ENCODE assay signal across 1 cellular context in genomic region chr6:24666616-24667377, GRCh38.
TF ChIP-seq lines count a peak whose summit lies in the region.

Gene ACOT13, plus strand, starts transcription at chr6:24667077. Its CDS starts 187 bp downstream, at chr6:24667264.
Gene TDP2, minus strand, starts transcription at chr6:24666899. Its CDS starts 37 bp downstream, at chr6:24666862.

TF ChIP-seq in HepG2, 621 proteins besides CTCF, POLR2A, EP300 and RAD21 (continued from another document and continues in another):
- TF ChIP-seq USF2 (IDR thresholded peaks at IDR 0.05; ENCODE audit: low read depth, low read length) (no peak), USF2 (CRISPR knock-in tag; IDR thresholded peaks at IDR 0.05; ENCODE audit: borderline replicate concordance) (no peak; the same call in 1 of the 2 replicates), TAF15 (IDR thresholded peaks at IDR 0.05; ENCODE audit: low read depth, low read length, poor library complexity, severe bottlenecking) (peak; percentile 92), ZNF83 (CRISPR knock-in tag; IDR thresholded peaks at IDR 0.05; ENCODE audit: borderline replicate concordance) (no peak), ZNF563 (CRISPR knock-in tag; IDR thresholded peaks at IDR 0.05) (peak; percentile 98), ATM (IDR thresholded peaks at IDR 0.05; ENCODE audit: borderline replicate concordance) (no peak), NR2F2 (IDR thresholded peaks at IDR 0.05; ENCODE audit: borderline replicate concordance, low read depth) (0 out of 2 replicates have a peak, but pooled peaks have one; percentile 10), ZNF772 (CRISPR knock-in tag; IDR thresholded peaks at IDR 0.05) (peak; percentile 85), ATRX (CRISPR knock-in tag; IDR thresholded peaks at IDR 0.05; ENCODE audit: borderline replicate concordance) (no peak), CREB3 (CRISPR knock-in tag; IDR thresholded peaks at IDR 0.05) (peak; percentile 62; the same call in 1 of the 2 replicates), AHR (CRISPR knock-in tag; IDR thresholded peaks at IDR 0.05) (peak; percentile 69; the same call in 1 of the 2 replicates), ZFP90 (CRISPR knock-in tag; IDR thresholded peaks at IDR 0.05; ENCODE audit: borderline replicate concordance) (no peak), ELK4 (CRISPR knock-in tag; IDR thresholded peaks at IDR 0.05; ENCODE audit: borderline replicate concordance) (no peak), ZBTB34 (CRISPR knock-in tag; IDR thresholded peaks at IDR 0.05) (peak; percentile 42; the same call in 1 of the 2 replicates), THAP9 (CRISPR knock-in tag; IDR thresholded peaks at IDR 0.05; ENCODE audit: borderline replicate concordance) (peak; percentile 98), THAP11 (CRISPR knock-in tag; IDR thresholded peaks at IDR 0.05) (peak; percentile 95), ZNF354B (CRISPR knock-in tag; IDR thresholded peaks at IDR 0.05) (no peak; the same call in 1 of the 2 replicates), U2AF1 (optimal IDR thresholded peaks at IDR 0.05; ENCODE audit: low read depth, low read length) (peak; percentile 53), ZNF343 (CRISPR knock-in tag; IDR thresholded peaks at IDR 0.05) (peak; percentile 91), KDM1A (CRISPR knock-in tag; IDR thresholded peaks at IDR 0.05) (no peak; the same call in 1 of the 2 replicates), ZNF850 (CRISPR knock-in tag; conservative IDR thresholded peaks at IDR 0.05) (peak; percentile 75), ZNF24 (IDR thresholded peaks at IDR 0.05) (no peak), ARID4A (CRISPR knock-in tag; IDR thresholded peaks at IDR 0.05; ENCODE audit: borderline replicate concordance) (peak; percentile 89; the same call in 1 of the 2 replicates), ZHX1 (CRISPR knock-in tag; IDR thresholded peaks at IDR 0.05; ENCODE audit: low read depth) (peak; percentile 69; the same call in 1 of the 2 replicates), ZNF816 (CRISPR knock-in tag; IDR thresholded peaks at IDR 0.05; ENCODE audit: borderline replicate concordance) (peak; percentile 97), CBX1 (IDR thresholded peaks at IDR 0.05; ENCODE audit: low read depth) (peak; percentile 83), ZNF761 (CRISPR knock-in tag; conservative IDR thresholded peaks at IDR 0.05) (no peak; the same call in 1 of the 2 replicates), KMT2B (CRISPR knock-in tag; IDR thresholded peaks at IDR 0.05) (peak; percentile 98), NFE2 (CRISPR knock-in tag; IDR thresholded peaks at IDR 0.05) (peak; percentile 9), DZIP1 (CRISPR knock-in tag; IDR thresholded peaks at IDR 0.05) (no peak), TRIM24 (CRISPR knock-in tag; IDR thresholded peaks at IDR 0.05) (peak; percentile 61; the same call in 1 of the 2 replicates), HHEX (CRISPR knock-in tag; IDR thresholded peaks at IDR 0.05) (peak; percentile 53), CEBPG (CRISPR knock-in tag; IDR thresholded peaks at IDR 0.05) (peak; percentile 94), FOXA3 (CRISPR knock-in tag; IDR thresholded peaks at IDR 0.05) (peak; percentile 61; the same call in 1 of the 2 replicates), CSRNP1 (CRISPR knock-in tag; IDR thresholded peaks at IDR 0.05) (peak; percentile 81), ERF (CRISPR knock-in tag; IDR thresholded peaks at IDR 0.05) (peak; percentile 98), ASH2L (IDR thresholded peaks at IDR 0.05; ENCODE audit: insufficient read length, low read depth, low read length) (peak; percentile 96)
